Comparison of ENCODE assay signal across 1 cellular context in genomic region chr16:48447940-48448536, GRCh38.
A peak's percentile ranks its signal among the peaks of the same experiment; 100 is the strongest.
TF ChIP-seq lines count a peak whose summit lies in the region.

No MANE protein-coding gene starts in this region.

TF ChIP-seq in HepG2, 621 proteins besides CTCF, POLR2A, EP300 and RAD21 (continued from another document and continues in another):
- TF ChIP-seq PRPF4 (IDR thresholded peaks at IDR 0.05; ENCODE audit: low read depth, low read length, poor library complexity, severe bottlenecking) (no peak), HMGXB3 (CRISPR knock-in tag; IDR thresholded peaks at IDR 0.05; ENCODE audit: borderline replicate concordance) (no peak), ZBTB2 (CRISPR knock-in tag; IDR thresholded peaks at IDR 0.05; ENCODE audit: low read depth) (no peak), ZNF207 (IDR thresholded peaks at IDR 0.05; ENCODE audit: borderline replicate concordance) (no peak), ZNF333 (CRISPR knock-in tag; IDR thresholded peaks at IDR 0.05; ENCODE audit: borderline replicate concordance) (no peak), MAFG (CRISPR knock-in tag; IDR thresholded peaks at IDR 0.05) (no peak), CREM (IDR thresholded peaks at IDR 0.05) (no peak), CREM (CRISPR knock-in tag; IDR thresholded peaks at IDR 0.05) (no peak), XRCC5 (optimal IDR thresholded peaks at IDR 0.05; ENCODE audit: low read length) (no peak), PTBP1 (IDR thresholded peaks at IDR 0.05; ENCODE audit: low read depth, low read length, poor library complexity, severe bottlenecking) (no peak), ZSCAN22 (CRISPR knock-in tag; IDR thresholded peaks at IDR 0.05) (no peak), MYNN (CRISPR knock-in tag; IDR thresholded peaks at IDR 0.05; ENCODE audit: low read depth) (no peak), ZNF777 (CRISPR knock-in tag; IDR thresholded peaks at IDR 0.05) (no peak), ZSCAN31 (CRISPR knock-in tag; IDR thresholded peaks at IDR 0.05; ENCODE audit: low read depth) (no peak), ZNF883 (CRISPR knock-in tag; IDR thresholded peaks at IDR 0.05; ENCODE audit: not compliant biosample characterization) (no peak), NFIB (CRISPR knock-in tag; IDR thresholded peaks at IDR 0.05; ENCODE audit: borderline replicate concordance) (0 out of 2 replicates have a peak, but pooled peaks have one; percentile 51), TEAD2 (CRISPR knock-in tag; IDR thresholded peaks at IDR 0.05) (no peak), DR1 (CRISPR knock-in tag; IDR thresholded peaks at IDR 0.05) (no peak), ETS1 (CRISPR knock-in tag; IDR thresholded peaks at IDR 0.05) (no peak), SRSF9 (IDR thresholded peaks at IDR 0.05; ENCODE audit: borderline replicate concordance, insufficient read depth, low read depth, low read length, poor library complexity, severe bottlenecking) (no peak), ZBTB25 (CRISPR knock-in tag; IDR thresholded peaks at IDR 0.05) (peak; percentile 33; the same call in 1 of the 2 replicates), ZNF276 (CRISPR knock-in tag; IDR thresholded peaks at IDR 0.05; ENCODE audit: low read depth) (no peak), ZNF747 (CRISPR knock-in tag; IDR thresholded peaks at IDR 0.05; ENCODE audit: borderline replicate concordance) (no peak), YEATS4 (CRISPR knock-in tag; IDR thresholded peaks at IDR 0.05; ENCODE audit: borderline replicate concordance) (no peak), ZNF83 (CRISPR knock-in tag; IDR thresholded peaks at IDR 0.05; ENCODE audit: borderline replicate concordance) (no peak), CBFB (CRISPR knock-in tag; IDR thresholded peaks at IDR 0.05) (no peak), TCF7L2 (IDR thresholded peaks at IDR 0.05; ENCODE audit: low read depth, low read length) (no peak), ZNF33A (CRISPR knock-in tag; IDR thresholded peaks at IDR 0.05; ENCODE audit: borderline replicate concordance) (no peak), ZNF138 (CRISPR knock-in tag; IDR thresholded peaks at IDR 0.05; ENCODE audit: low read depth) (no peak), ZNF879 (CRISPR knock-in tag; IDR thresholded peaks at IDR 0.05) (no peak), RXRB (CRISPR knock-in tag; IDR thresholded peaks at IDR 0.05; ENCODE audit: borderline replicate concordance) (peak; percentile 80), ZBTB14 (CRISPR knock-in tag; IDR thresholded peaks at IDR 0.05) (no peak), ZNF660 (CRISPR knock-in tag; IDR thresholded peaks at IDR 0.05; ENCODE audit: borderline replicate concordance, low read depth) (no peak), HOXA9 (CRISPR knock-in tag; IDR thresholded peaks at IDR 0.05; ENCODE audit: borderline replicate concordance) (no peak), ZC3H13 (CRISPR knock-in tag; IDR thresholded peaks at IDR 0.05) (no peak), ZSCAN29 (CRISPR knock-in tag; conservative IDR thresholded peaks at IDR 0.05) (peak; percentile 81; the same call in 1 of the 2 replicates), GLI4 (CRISPR knock-in tag; IDR thresholded peaks at IDR 0.05; ENCODE audit: borderline replicate concordance) (no peak; the same call in 1 of the 2 replicates), ZBTB42 (CRISPR knock-in tag; IDR thresholded peaks at IDR 0.05) (no peak), NR1H2 (CRISPR knock-in tag; IDR thresholded peaks at IDR 0.05; ENCODE audit: borderline replicate concordance, low read depth) (no peak; the same call in 1 of the 2 replicates), ZNF549 (CRISPR knock-in tag; IDR thresholded peaks at IDR 0.05) (no peak), ZNF446 (CRISPR knock-in tag; IDR thresholded peaks at IDR 0.05) (no peak), NFRKB (IDR thresholded peaks at IDR 0.05) (no peak), DNMT3B (CRISPR knock-in tag; conservative IDR thresholded peaks at IDR 0.05) (no peak), CEBPZ (IDR thresholded peaks at IDR 0.05; ENCODE audit: low read length) (no peak), PRDM4 (CRISPR knock-in tag; IDR thresholded peaks at IDR 0.05; ENCODE audit: borderline replicate concordance) (no peak), ZNF7 (CRISPR knock-in tag; IDR thresholded peaks at IDR 0.05) (no peak)
